In genomic region chr2:64873472-64873924, GRCh38 we compare ENCODE assay signal across 9 cellular contexts.
DNase-seq lines count a peak whose midpoint lies in the region; ATAC-seq and TF ChIP-seq lines count a peak whose summit lies in the region.
"Had no signal": no experiment of that assay in that cellular context is flagged by ENCODE, and none has a peak within 500 bp of the region (broad histone marks: within the 10 kb centered on the region; RNA-seq: fewer than 3 reads in every experiment).

No MANE protein-coding gene starts in this region.

- H3K27me3 ChIP-seq in CD8-positive, alpha-beta T cell (ENCODE audit: insufficient read depth, low read length), result no peaks in the 10 kb centered on the region
- H3K27me3 ChIP-seq in esophagus muscularis mucosa, result no peaks in the 10 kb centered on the region

- ATAC-seq in CD8-positive, alpha-beta T cell, result peak; percentile 99
- ATAC-seq in GM19395 (IDR thresholded peaks at IDR 0.05; ENCODE audit: unreplicated experiment), result peak; percentile 89
- ATAC-seq in HG03442 (IDR thresholded peaks at IDR 0.05; ENCODE audit: unreplicated experiment), result peak; percentile 86
- peak; percentile 88 for ATAC-seq in stimulated activated naive CD8-positive, alpha-beta T cell treated with anti-CD3 and anti-CD28 coated beads, Interleukin-15, amount 100 ng/mL, for 72 hours

- CTCF ChIA-PET in CD8-positive, alpha-beta T cell (lab: Charles Lee), result interaction anchor here (0.7 to 2.7 kb wide), 33 partner anchors 10 to 821 kb away, joined by 3 to 24 read pairs (median 4); partner anchors contain the start of gene AFTPH

- no peak overlapping the region for H3K27ac Mint-ChIP-seq in CD8-positive, alpha-beta T cell
- H3K27ac Mint-ChIP-seq in neural crest cell (ENCODE audit: unreplicated experiment), result no peak overlapping the region
- H3K27ac Mint-ChIP-seq in stimulated activated naive CD8-positive, alpha-beta T cell treated with anti-CD3 and anti-CD28 coated beads, Interleukin-15, amount 100 ng/mL, for 72 hours, result no peak overlapping the region
- H3K27ac Mint-ChIP-seq: activated naive CD4-positive, alpha-beta T cell treated with anti-CD3 and anti-CD28 coated beads, Interleukin-2, amount 50 U/mL, for 24 hours had no signal

- no peak for TF ChIP-seq EP300 in esophagus muscularis mucosa (IDR thresholded peaks at IDR 0.05)

- H3K36me3 Mint-ChIP-seq in CD8-positive, alpha-beta T cell, result no peaks in the 10 kb centered on the region
- no peaks in the 10 kb centered on the region for H3K36me3 Mint-ChIP-seq in neural crest cell (ENCODE audit: low read depth)
- H3K36me3 Mint-ChIP-seq: activated naive CD4-positive, alpha-beta T cell treated with anti-CD3 and anti-CD28 coated beads, Interleukin-2, amount 50 U/mL, for 24 hours had no signal

- H3K9me3 ChIP-seq in CD8-positive, alpha-beta T cell (ENCODE audit: low read length), result no peaks in the 10 kb centered on the region
- H3K9me3 ChIP-seq in esophagus muscularis mucosa, result no peaks in the 10 kb centered on the region

- H3K4me1 Mint-ChIP-seq in CD8-positive, alpha-beta T cell (ENCODE audit: low read depth), result peaks cover 6% of the 10 kb centered on the region
- peaks cover 27% of the 10 kb centered on the region for H3K4me1 Mint-ChIP-seq in neural crest cell
- peaks cover 4% of the 10 kb centered on the region for H3K4me1 Mint-ChIP-seq in stimulated activated naive CD8-positive, alpha-beta T cell treated with anti-CD3 and anti-CD28 coated beads, Interleukin-15, amount 100 ng/mL, for 72 hours

- no peak for TF ChIP-seq POLR2A in esophagus muscularis mucosa (IDR thresholded peaks at IDR 0.05; ENCODE audit: low read depth)

- WGBS in esophagus muscularis mucosa, result 0% methylated on average over 2 of the region's 14 CpGs

- peaks cover 4% of the 10 kb centered on the region for H3K27me3 Mint-ChIP-seq in CD8-positive, alpha-beta T cell (ENCODE audit: low read depth)
- H3K27me3 Mint-ChIP-seq in neural crest cell (ENCODE audit: low read depth), result no peaks in the 10 kb centered on the region
- peaks cover 8% of the 10 kb centered on the region for H3K27me3 Mint-ChIP-seq in stimulated activated naive CD8-positive, alpha-beta T cell treated with anti-CD3 and anti-CD28 coated beads, Interleukin-15, amount 100 ng/mL, for 72 hours
- H3K27me3 Mint-ChIP-seq: activated naive CD4-positive, alpha-beta T cell treated with anti-CD3 and anti-CD28 coated beads, Interleukin-2, amount 50 U/mL, for 24 hours had no signal

- peak; percentile 88 for TF ChIP-seq CTCF in CD8-positive, alpha-beta T cell (IDR thresholded peaks at IDR 0.05)
- TF ChIP-seq CTCF in esophagus muscularis mucosa (IDR thresholded peaks at IDR 0.05) (peak in 2 of 3 experiments; percentile 94 to 95), neural crest cell (conservative IDR thresholded peaks at IDR 0.05) (peak; percentile 95)

- H3K4me3 Mint-ChIP-seq in CD8-positive, alpha-beta T cell, result peak overlapping the region; percentile 20
- H3K4me3 Mint-ChIP-seq in neural crest cell, result no peak overlapping the region
- peak overlapping the region; percentile 2 to 26 for H3K4me3 Mint-ChIP-seq in stimulated activated naive CD8-positive, alpha-beta T cell treated with anti-CD3 and anti-CD28 coated beads, Interleukin-15, amount 100 ng/mL, for 72 hours
- H3K4me3 Mint-ChIP-seq: activated naive CD4-positive, alpha-beta T cell treated with anti-CD3 and anti-CD28 coated beads, Interleukin-2, amount 50 U/mL, for 24 hours had no signal

- intact Hi-C loops in CD8-positive, alpha-beta T cell (cut with DNase I, micrococcal nuclease), result loop anchor here (1.0 to 2.0 kb wide), 5 partner anchors 287 to 543 kb away; no protein-coding TSS in a partner anchor
- intact Hi-C loops in esophagus muscularis mucosa (cut with DNase I), result loop anchor here (2.0 to 10.0 kb wide), 2 partner anchors 287 to 539 kb away; no protein-coding TSS in a partner anchor

- no peak overlapping the region for H3K4me3 ChIP-seq in CD8-positive, alpha-beta T cell (ENCODE audit: low read depth, low read length)
- H3K4me3 ChIP-seq in esophagus muscularis mucosa, result peak overlapping the region; percentile 12 to 47 (median 32)

- H3K36me3 ChIP-seq in CD8-positive, alpha-beta T cell (ENCODE audit: insufficient read depth, low read length), result no peaks in the 10 kb centered on the region
- no peaks in the 10 kb centered on the region for H3K36me3 ChIP-seq in esophagus muscularis mucosa

- peaks cover 4% of the 10 kb centered on the region for H3K4me1 ChIP-seq in CD8-positive, alpha-beta T cell (ENCODE audit: insufficient read depth, low read length)
- peaks cover 16 to 19% (median 18%) of the 10 kb centered on the region in 4 donors for H3K4me1 ChIP-seq in esophagus muscularis mucosa

- H3K9me3 Mint-ChIP-seq in CD8-positive, alpha-beta T cell, result no peaks in the 10 kb centered on the region
- no peaks in the 10 kb centered on the region for H3K9me3 Mint-ChIP-seq in neural crest cell
- H3K9me3 Mint-ChIP-seq in stimulated activated naive CD8-positive, alpha-beta T cell treated with anti-CD3 and anti-CD28 coated beads, Interleukin-15, amount 100 ng/mL, for 72 hours, result no peaks in the 10 kb centered on the region
- H3K9me3 Mint-ChIP-seq: activated naive CD4-positive, alpha-beta T cell treated with anti-CD3 and anti-CD28 coated beads, Interleukin-2, amount 50 U/mL, for 24 hours had no signal

- H3K27ac ChIP-seq in CD8-positive, alpha-beta T cell (ENCODE audit: low read depth, low read length), result no peak overlapping the region
- H3K27ac ChIP-seq in esophagus muscularis mucosa (replicated peaks in 1 of 4), result no peak overlapping the region

- POLR2A ChIA-PET in CD8-positive, alpha-beta T cell (lab: Charles Lee), result no interaction called here

- peak; percentile 59 to 88 (median 74) for DNase-seq in CD8-positive, alpha-beta T cell
- peak; percentile 65 for DNase-seq in NOMO-1 treated with DMSO at 0.1 percent for 48 hours (lab: John Stamatoyannopoulos, UW; ENCODE audit: unreplicated experiment)
- DNase-seq in activated CD8-positive, alpha-beta memory T cell treated with anti-CD3 and anti-CD28 coated beads, Interleukin-2, amount 50 U/mL, for 4 hours, result peak; percentile 82
- DNase-seq in esophagus muscularis mucosa (ENCODE audit: extremely low spot score), result peak; percentile 94
- DNase-seq in neural crest cell (ENCODE audit: low read depth, low spot score), result peak; percentile 92
- DNase-seq in stimulated activated naive CD8-positive, alpha-beta T cell treated with anti-CD3 and anti-CD28 coated beads, Interleukin-15, amount 100 ng/mL, for 72 hours, result peak; percentile 81 to 82
